27 cellular contexts compared by ENCODE assay signal in genomic region chr14:94767321-94767878, GRCh38. TPM values are rescaled to one million over a fixed set of nuclear protein-coding genes. Genes with fewer than 3 reads are reported as not detected.
DNase-seq lines count a peak whose midpoint lies in the region; ATAC-seq and TF ChIP-seq lines count a peak whose summit lies in the region.
"Had no signal": no experiment of that assay in that cellular context is flagged by ENCODE, and none has a peak within 500 bp of the region (broad histone marks: within the 10 kb centered on the region; RNA-seq: fewer than 3 reads in every experiment).

No MANE protein-coding gene starts in this region.

- H3K27me3 ChIP-seq in HUES64 (ENCODE audit: insufficient read depth, low read length) (peaks cover 100% of the 10 kb centered on the region), iPS-15b (ENCODE audit: control insufficient read depth, insufficient read depth, low read length) (peaks cover 86% of the 10 kb centered on the region)

- no peak for TF ChIP-seq CTCF in neural crest cell (conservative IDR thresholded peaks at IDR 0.05)

- no peak overlapping the region for H3K9ac ChIP-seq in HUES64 (ENCODE audit: low read depth, low read length)
- H3K9ac ChIP-seq in iPS-15b (ENCODE audit: low read depth, low read length): no peak overlapping the region

- no peak overlapping the region for H3K27ac Mint-ChIP-seq in neural crest cell (ENCODE audit: unreplicated experiment)
- H3K27ac Mint-ChIP-seq: activated naive CD4-positive, alpha-beta T cell treated with anti-CD3 and anti-CD28 coated beads, Interleukin-2, amount 10 ng/mL, durations not matched to agents 7 days and 5 days; activated T-cell treated with anti-CD3 and anti-CD28 coated beads, Interleukin-2, amount 50 U/mL, for 72 hours; stimulated activated effector memory CD8-positive, alpha-beta T cell treated with anti-CD3 and anti-CD28 coated beads, Interleukin-12 subunit alpha, Interleukin-12 subunit beta, amount 100 ng/mL, for 72 hours had no signal

- DNase-seq in ELF-1 (ENCODE audit: low read depth, low spot score): peak; percentile 70
- DNase-seq in neural crest cell (ENCODE audit: low read depth, low spot score): no peak
- DNase-seq: ACHN; activated CD4-positive, alpha-beta T cell treated with anti-CD3 and anti-CD28 coated beads for 4 hours; activated CD8-positive, alpha-beta memory T cell treated with anti-CD3 and anti-CD28 coated beads, Interleukin-2, amount 10 ng/mL, durations not matched to agents 7 days and 5 days; activated naive CD4-positive, alpha-beta T cell treated with anti-CD3 and anti-CD28 coated beads, Interleukin-2, amount 10 ng/mL, durations not matched to agents 7 days and 5 days; Caco-2; DMS79; hypothalamus; Karpas-422; NCI-H1694 treated with DMSO at 0.1 percent for 48 hours; Right ventricle myocardium superior; stimulated activated CD4-positive, alpha-beta T cell treated with anti-CD3 and anti-CD28 coated beads, Interleukin-2, amount 100 ng/mL, for 48 hours had no signal

- H3K4me3 Mint-ChIP-seq in neural crest cell: peak overlapping the region; percentile 30
- H3K4me3 Mint-ChIP-seq: activated CD8-positive, alpha-beta memory T cell treated with anti-CD3 and anti-CD28 coated beads, Interleukin-2, amount 10 ng/mL, durations not matched to agents 7 days and 5 days had no signal

- H3K4me3 ChIP-seq in HUES64 (ENCODE audit: low read length) (peak overlapping the region; percentile 29; the same call in 1 of the 2 replicates), iPS-15b (ENCODE audit: low read depth, low read length) (peak overlapping the region; percentile 45)

- H3K4me1 ChIP-seq in HUES64 (ENCODE audit: insufficient read depth, low read length): peaks cover 33% of the 10 kb centered on the region
- peaks cover 12% of the 10 kb centered on the region for H3K4me1 ChIP-seq in iPS-15b (ENCODE audit: control insufficient read depth, insufficient read depth, low read length)
- H3K4me1 ChIP-seq: Caco-2 had no signal

- no peak for ATAC-seq in HG02623 (IDR thresholded peaks at IDR 0.05; ENCODE audit: unreplicated experiment)
- no peak for ATAC-seq in SK-N-SH treated with all-trans-retinoic acid at 6 μM for 48 hours
- no peak for ATAC-seq in GM19463 (IDR thresholded peaks at IDR 0.05; ENCODE audit: unreplicated experiment)
- ATAC-seq: activated CD8-positive, alpha-beta memory T cell treated with anti-CD3 and anti-CD28 coated beads, Interleukin-2, amount 10 ng/mL, durations not matched to agents 7 days and 5 days; activated T-cell treated with anti-CD3 and anti-CD28 coated beads, Interleukin-2, amount 50 U/mL, for 72 hours; gastroesophageal sphincter; stimulated activated effector memory CD8-positive, alpha-beta T cell treated with anti-CD3 and anti-CD28 coated beads, Interleukin-12 subunit alpha, Interleukin-12 subunit beta, amount 100 ng/mL, for 72 hours had no signal

- H3K27me3 Mint-ChIP-seq in neural crest cell (ENCODE audit: low read depth): peaks cover 98% of the 10 kb centered on the region

- 21% methylated on average over 27 of the region's 27 CpGs for WGBS in HUES64

- peaks cover 33% of the 10 kb centered on the region for H3K4me1 Mint-ChIP-seq in neural crest cell

- H3K9me3 Mint-ChIP-seq in neural crest cell: no peaks in the 10 kb centered on the region
- H3K9me3 Mint-ChIP-seq: activated naive CD4-positive, alpha-beta T cell treated with anti-CD3 and anti-CD28 coated beads, Interleukin-2, amount 10 ng/mL, durations not matched to agents 7 days and 5 days; activated T-cell treated with anti-CD3 and anti-CD28 coated beads, Interleukin-2, amount 50 U/mL, for 72 hours; stimulated activated effector memory CD8-positive, alpha-beta T cell treated with anti-CD3 and anti-CD28 coated beads, Interleukin-12 subunit alpha, Interleukin-12 subunit beta, amount 100 ng/mL, for 72 hours had no signal

- H3K27ac ChIP-seq in HUES64 (ENCODE audit: low read depth, low read length): no peak overlapping the region
- H3K27ac ChIP-seq: coronary artery, gastroesophageal sphincter had no signal

- no peaks in the 10 kb centered on the region for H3K36me3 ChIP-seq in HUES64 (ENCODE audit: insufficient read depth, low read length)
- no peaks in the 10 kb centered on the region for H3K36me3 ChIP-seq in iPS-15b (ENCODE audit: control insufficient read depth, insufficient read depth, low read length)
- H3K36me3 ChIP-seq: gastroesophageal sphincter had no signal

- H3K9me3 ChIP-seq in HUES64 (ENCODE audit: insufficient read depth, low read depth, low read length) (no peaks in the 10 kb centered on the region), iPS-15b (ENCODE audit: control insufficient read depth, insufficient read depth, low read length) (no peaks in the 10 kb centered on the region)
- H3K9me3 ChIP-seq: Caco-2, gastroesophageal sphincter had no signal

- peaks cover 3% of the 10 kb centered on the region for H3K36me3 Mint-ChIP-seq in neural crest cell (ENCODE audit: low read depth)
- H3K36me3 Mint-ChIP-seq: stimulated activated effector memory CD8-positive, alpha-beta T cell treated with anti-CD3 and anti-CD28 coated beads, Interleukin-12 subunit alpha, Interleukin-12 subunit beta, amount 100 ng/mL, for 72 hours had no signal

TF ChIP-seq in SK-N-SH treated with all-trans-retinoic acid at 6 μM for 48 hours, 23 proteins besides CTCF, POLR2A, EP300 and RAD21:
- TF ChIP-seq ZNF565 (CRISPR knock-in tag; conservative IDR thresholded peaks at IDR 0.05; ENCODE audit: low read depth): no peak
- TF ChIP-seq SNAI2 (CRISPR knock-in tag; IDR thresholded peaks at IDR 0.05): no peak
- TF ChIP-seq ISL1 (CRISPR knock-in tag; IDR thresholded peaks at IDR 0.05): no peak
- TF ChIP-seq ESRRG (CRISPR knock-in tag; IDR thresholded peaks at IDR 0.05): no peak
- TF ChIP-seq ZFP30 (CRISPR knock-in tag; IDR thresholded peaks at IDR 0.05): no peak
- TF ChIP-seq ZFP3 (CRISPR knock-in tag; IDR thresholded peaks at IDR 0.05): no peak
- no peak for TF ChIP-seq TOX (CRISPR knock-in tag; IDR thresholded peaks at IDR 0.05; ENCODE audit: borderline replicate concordance)
- no peak for TF ChIP-seq ZNF70 (CRISPR knock-in tag; IDR thresholded peaks at IDR 0.05)
- no peak for TF ChIP-seq TSHZ2 (CRISPR knock-in tag; IDR thresholded peaks at IDR 0.05)
- TF ChIP-seq POU6F1 (CRISPR knock-in tag; IDR thresholded peaks at IDR 0.05; ENCODE audit: borderline replicate concordance, low read depth): no peak
- TF ChIP-seq PATZ1 (CRISPR knock-in tag; IDR thresholded peaks at IDR 0.05; ENCODE audit: borderline replicate concordance): no peak

RNA-seq across cellular contexts. Expression of gene GSC, which starts 2.5 kb away (rescaled TPM):
- 2.5 TPM for polyA plus RNA-seq in HUES64 (2013, experiment 1 of 2)
- polyA plus RNA-seq in HUES64 (2013, experiment 2 of 2): 3.4 TPM
- not detected in 2 replicates for total RNA-seq in neural crest cell
- total RNA-seq: Caco-2, kidney epithelial cell, lung microvascular endothelial cell, OCI-LY7, renal cortical epithelial cell had no signal
- polyA plus RNA-seq: BJ had no signal
